ENCODE assay signal across 1 cellular context in the genomic region with DNA sequence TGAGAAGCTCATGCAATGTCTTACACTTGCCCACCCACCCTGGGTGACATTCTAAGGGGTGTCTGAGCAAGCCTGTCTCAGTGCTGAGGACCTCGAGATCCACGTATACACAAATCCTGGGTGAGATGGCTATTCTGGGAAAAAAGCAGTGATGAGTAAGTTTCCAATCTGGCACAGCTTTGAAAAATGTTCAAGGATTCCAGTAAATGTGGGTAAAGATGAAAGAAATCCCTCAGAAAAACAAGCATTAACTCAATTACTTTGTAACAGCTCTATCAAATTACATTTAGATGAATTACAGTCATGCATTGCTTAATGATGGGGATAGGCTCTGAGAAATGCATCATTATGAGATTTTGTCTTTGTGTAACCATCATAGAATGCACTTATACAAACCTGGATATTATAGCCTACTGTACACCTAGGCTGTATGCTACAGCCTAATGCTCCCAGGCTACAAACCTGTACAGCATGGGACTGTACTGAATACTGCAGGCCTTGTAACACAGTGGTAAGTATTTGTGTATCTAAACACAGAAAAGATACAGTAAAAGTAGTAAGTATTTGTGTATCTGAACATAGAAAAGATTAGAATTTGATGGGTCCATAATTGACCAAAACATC.
TF ChIP-seq lines count a peak whose summit lies in the region.

No MANE protein-coding gene starts in this region.

TF ChIP-seq in WTC11, 78 proteins besides CTCF, POLR2A, EP300 and RAD21 (continued from another document):
- TF ChIP-seq, protein P1, sequence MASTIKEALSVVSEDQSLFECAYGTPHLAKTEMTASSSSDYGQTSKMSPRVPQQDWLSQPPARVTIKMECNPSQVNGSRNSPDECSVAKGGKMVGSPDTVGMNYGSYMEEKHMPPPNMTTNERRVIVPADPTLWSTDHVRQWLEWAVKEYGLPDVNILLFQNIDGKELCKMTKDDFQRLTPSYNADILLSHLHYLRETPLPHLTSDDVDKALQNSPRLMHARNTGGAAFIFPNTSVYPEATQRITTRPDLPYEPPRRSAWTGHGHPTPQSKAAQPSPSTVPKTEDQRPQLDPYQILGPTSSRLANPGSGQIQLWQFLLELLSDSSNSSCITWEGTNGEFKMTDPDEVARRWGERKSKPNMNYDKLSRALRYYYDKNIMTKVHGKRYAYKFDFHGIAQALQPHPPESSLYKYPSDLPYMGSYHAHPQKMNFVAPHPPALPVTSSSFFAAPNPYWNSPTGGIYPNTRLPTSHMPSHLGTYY (CRISPR knock-in tag; IDR thresholded peaks at IDR 0.05), result no peak
- no peak for TF ChIP-seq CBFB (CRISPR knock-in tag; IDR thresholded peaks at IDR 0.05; ENCODE audit: low read depth)
- no peak for TF ChIP-seq PRDM15 (CRISPR knock-in tag; IDR thresholded peaks at IDR 0.05)
- TF ChIP-seq NR2C2 (CRISPR knock-in tag; IDR thresholded peaks at IDR 0.05), result no peak
